ENCODE assay signal across 9 cellular contexts in the genomic region with DNA sequence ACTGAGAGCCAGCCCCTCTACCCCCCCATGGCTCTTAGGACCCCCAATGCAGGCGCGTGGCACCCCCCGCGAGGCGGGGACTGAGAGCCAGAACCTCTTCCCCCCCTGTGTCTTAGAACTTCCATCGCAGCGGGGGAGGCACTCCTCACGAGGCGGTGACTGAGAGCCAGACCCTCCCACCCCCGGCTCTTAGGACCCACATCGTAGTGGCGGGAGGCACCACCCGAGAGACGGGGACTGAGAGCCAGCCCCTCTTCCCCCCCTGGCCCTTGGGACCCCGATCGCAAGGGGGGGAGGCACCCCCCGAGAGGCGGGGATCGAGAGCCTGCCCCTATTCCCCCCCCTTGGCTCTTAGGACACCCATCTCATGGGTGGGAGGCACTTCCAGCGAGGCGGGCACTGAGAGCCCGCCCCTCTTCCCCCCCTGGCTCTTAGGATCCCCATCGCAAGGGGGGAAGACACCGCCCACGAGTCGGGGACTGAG. TPM values are rescaled to one million over a fixed set of nuclear protein-coding genes. Genes with fewer than 3 reads are reported as not detected.
A peak's percentile ranks its signal among the peaks of the same experiment; 100 is the strongest.
DNase-seq lines count a peak whose midpoint lies in the region; ATAC-seq and TF ChIP-seq lines count a peak whose summit lies in the region.
"Had no signal": no experiment of that assay in that cellular context is flagged by ENCODE, and none has a peak within 500 bp of the region (broad histone marks: within the 10 kb centered on the region; RNA-seq: fewer than 3 reads in every experiment).

No MANE protein-coding gene starts in this region.

- H3K27me3 Mint-ChIP-seq in activated CD8-positive, alpha-beta T cell treated with anti-CD3 and anti-CD28 coated beads for 36 hours: no peaks in the 10 kb centered on the region
- H3K27me3 Mint-ChIP-seq in activated CD8-positive, alpha-beta T cell treated with anti-CD3 and anti-CD28 coated beads, Interleukin-2, amount 10 ng/mL, durations not matched to agents 7 days and 5 days (ENCODE audit: low read depth): peaks cover 11% of the 10 kb centered on the region
- H3K27me3 Mint-ChIP-seq in nephron progenitor cell (ENCODE audit: low read depth, poor library complexity): peaks cover 38% of the 10 kb centered on the region

- POLR2A ChIA-PET in activated CD8-positive, alpha-beta T cell treated with anti-CD3 and anti-CD28 coated beads for 36 hours (lab: Charles Lee): no interaction called here
- POLR2A ChIA-PET in activated CD8-positive, alpha-beta T cell treated with anti-CD3 and anti-CD28 coated beads, Interleukin-2, amount 10 ng/mL, durations not matched to agents 7 days and 5 days (lab: Charles Lee): no interaction called here

- H3K27ac Mint-ChIP-seq in activated CD8-positive, alpha-beta T cell treated with anti-CD3 and anti-CD28 coated beads for 36 hours: no peak overlapping the region
- no peak overlapping the region for H3K27ac Mint-ChIP-seq in activated CD8-positive, alpha-beta T cell treated with anti-CD3 and anti-CD28 coated beads, Interleukin-2, amount 10 ng/mL, durations not matched to agents 7 days and 5 days
- H3K27ac Mint-ChIP-seq in nephron progenitor cell: no peak overlapping the region

- H3K36me3 ChIP-seq in colonic mucosa: no peaks in the 10 kb centered on the region

- peak overlapping the region; percentile 25 for H3K4me3 ChIP-seq in colonic mucosa

- peak; percentile 36 for ATAC-seq in activated CD8-positive, alpha-beta T cell treated with anti-CD3 and anti-CD28 coated beads for 36 hours
- no peak for ATAC-seq in activated CD8-positive, alpha-beta T cell treated with anti-CD3 and anti-CD28 coated beads, Interleukin-2, amount 10 ng/mL, durations not matched to agents 7 days and 5 days
- ATAC-seq in HG02870 (IDR thresholded peaks at IDR 0.05; ENCODE audit: unreplicated experiment): no peak
- no peak for ATAC-seq in HG03565 (IDR thresholded peaks at IDR 0.05; ENCODE audit: unreplicated experiment)

- H3K9ac ChIP-seq in colonic mucosa (ENCODE audit: low read depth in 2 of 2, low read length in 2 of 2): peak overlapping the region in 1 of 2 donors; percentile 39

- H3K9me3 Mint-ChIP-seq in activated CD8-positive, alpha-beta T cell treated with anti-CD3 and anti-CD28 coated beads for 36 hours: no peaks in the 10 kb centered on the region
- H3K9me3 Mint-ChIP-seq in activated CD8-positive, alpha-beta T cell treated with anti-CD3 and anti-CD28 coated beads, Interleukin-2, amount 10 ng/mL, durations not matched to agents 7 days and 5 days (ENCODE audit: insufficient read depth): no peaks in the 10 kb centered on the region
- no peaks in the 10 kb centered on the region for H3K9me3 Mint-ChIP-seq in nephron progenitor cell

- H3K27me3 ChIP-seq in colonic mucosa: peaks cover 10% of the 10 kb centered on the region

- CTCF ChIA-PET in activated CD8-positive, alpha-beta T cell treated with anti-CD3 and anti-CD28 coated beads for 36 hours (lab: Charles Lee): interaction anchor here (1.4 kb wide), 1 partner anchor 154 kb away, joined by 5 read pairs; no protein-coding TSS in a partner anchor
- CTCF ChIA-PET in activated CD8-positive, alpha-beta T cell treated with anti-CD3 and anti-CD28 coated beads, Interleukin-2, amount 10 ng/mL, durations not matched to agents 7 days and 5 days (lab: Charles Lee): interaction anchor here (1.4 kb wide), 1 partner anchor 153 kb away, joined by 6 read pairs; no protein-coding TSS in a partner anchor

- intact Hi-C loops in activated CD8-positive, alpha-beta T cell treated with anti-CD3 and anti-CD28 coated beads for 36 hours (cut with micrococcal nuclease): no loop called here
- intact Hi-C loops in colonic mucosa (cut with DNase I): no loop called here

- H3K9me3 ChIP-seq in colonic mucosa: no peaks in the 10 kb centered on the region

- H3K4me3 Mint-ChIP-seq in activated CD8-positive, alpha-beta T cell treated with anti-CD3 and anti-CD28 coated beads for 36 hours: peak overlapping the region; percentile 30
- H3K4me3 Mint-ChIP-seq in activated CD8-positive, alpha-beta T cell treated with anti-CD3 and anti-CD28 coated beads, Interleukin-2, amount 10 ng/mL, durations not matched to agents 7 days and 5 days: no peak overlapping the region
- peak overlapping the region; percentile 82 for H3K4me3 Mint-ChIP-seq in nephron progenitor cell

- no peaks in the 10 kb centered on the region for H3K4me1 ChIP-seq in colonic mucosa

- no peak overlapping the region for H3K27ac ChIP-seq in colonic mucosa

- no peaks in the 10 kb centered on the region for H3K36me3 Mint-ChIP-seq in activated CD8-positive, alpha-beta T cell treated with anti-CD3 and anti-CD28 coated beads for 36 hours (ENCODE audit: low read depth)
- H3K36me3 Mint-ChIP-seq in activated CD8-positive, alpha-beta T cell treated with anti-CD3 and anti-CD28 coated beads, Interleukin-2, amount 10 ng/mL, durations not matched to agents 7 days and 5 days (ENCODE audit: low read depth): no peaks in the 10 kb centered on the region
- H3K36me3 Mint-ChIP-seq in nephron progenitor cell (ENCODE audit: low read depth): no peaks in the 10 kb centered on the region

- H3K4me1 Mint-ChIP-seq in activated CD8-positive, alpha-beta T cell treated with anti-CD3 and anti-CD28 coated beads for 36 hours (ENCODE audit: low read depth): no peaks in the 10 kb centered on the region
- peaks cover 3% of the 10 kb centered on the region for H3K4me1 Mint-ChIP-seq in activated CD8-positive, alpha-beta T cell treated with anti-CD3 and anti-CD28 coated beads, Interleukin-2, amount 10 ng/mL, durations not matched to agents 7 days and 5 days (ENCODE audit: low read depth)
- peaks cover 5% of the 10 kb centered on the region for H3K4me1 Mint-ChIP-seq in nephron progenitor cell

- DNase-seq in activated CD8-positive, alpha-beta T cell treated with anti-CD3 and anti-CD28 coated beads for 36 hours: peak; percentile 41
- DNase-seq in activated CD8-positive, alpha-beta T cell treated with anti-CD3 and anti-CD28 coated beads, Interleukin-2, amount 10 ng/mL, durations not matched to agents 7 days and 5 days: no peak
- DNase-seq in NCI-H524 (lab: John Stamatoyannopoulos, UW) (peak; percentile 82 to 93), colonic mucosa (no peak), nephron progenitor cell (peak; percentile 52), amniotic stem cell (lab: John Stamatoyannopoulos, UW) (no peak)
- DNase-seq: DND-41 had no signal

- TF ChIP-seq CTCF in activated CD8-positive, alpha-beta T cell treated with anti-CD3 and anti-CD28 coated beads for 36 hours (IDR thresholded peaks at IDR 0.05): no peak
- TF ChIP-seq CTCF in colonic mucosa (IDR thresholded peaks at IDR 0.05): no peak
- TF ChIP-seq CTCF in nephron progenitor cell (IDR thresholded peaks at IDR 0.05): no peak

RNA-seq across cellular contexts. Expression of gene DDX11, which starts 44.7 kb away (rescaled TPM):
- 100 to 1,000 TPM; 143 to 147 TPM for total RNA-seq in activated CD8-positive, alpha-beta T cell treated with anti-CD3 and anti-CD28 coated beads for 36 hours
- 100 to 1,000 TPM; 184 to 193 TPM for total RNA-seq in activated CD8-positive, alpha-beta T cell treated with anti-CD3 and anti-CD28 coated beads, Interleukin-2, amount 10 ng/mL, durations not matched to agents 7 days and 5 days
- 10 to 100 TPM; 15.3 to 96.1 TPM for total RNA-seq in colonic mucosa

Comparison
In these comparisons a context has a peak if more than half of its experiments do, and no peak if none do; other contexts are left out.
1. DNase-seq: peak in activated CD8-positive, alpha-beta T cell treated with anti-CD3 and anti-CD28 coated beads for 36 hours (single experiment), NCI-H524 (2 of 2) and nephron progenitor cell (single experiment); none in activated CD8-positive, alpha-beta T cell treated with anti-CD3 and anti-CD28 coated beads, Interleukin-2, amount 10 ng/mL, durations not matched to agents 7 days and 5 days (single experiment), colonic mucosa (single experiment) and amniotic stem cell (single experiment).